4 cellular contexts compared by ENCODE assay signal in genomic region chr5:151579146-151579545, GRCh38. TPM values are rescaled to one million over a fixed set of nuclear protein-coding genes. Genes with fewer than 3 reads are reported as not detected.
"Had no signal": no experiment of that assay in that cellular context is flagged by ENCODE, and none has a peak within 500 bp of the region (broad histone marks: within the 10 kb centered on the region; RNA-seq: fewer than 3 reads in every experiment).

No MANE protein-coding gene starts in this region.

RNA-seq across cellular contexts. Expression of gene FAT2, which starts 12.0 kb away (rescaled TPM):
- total RNA-seq: naive thymus-derived CD8-positive, alpha-beta T cell; natural killer cell treated with Interleukin-12 subunit alpha and Interleukin-12 subunit beta and Interleukin-15 and Interleukin-18, amount 100 ng/mL, for 72 hours; posterior vena cava; right atrium auricular region had no signal
